In the genomic region with DNA sequence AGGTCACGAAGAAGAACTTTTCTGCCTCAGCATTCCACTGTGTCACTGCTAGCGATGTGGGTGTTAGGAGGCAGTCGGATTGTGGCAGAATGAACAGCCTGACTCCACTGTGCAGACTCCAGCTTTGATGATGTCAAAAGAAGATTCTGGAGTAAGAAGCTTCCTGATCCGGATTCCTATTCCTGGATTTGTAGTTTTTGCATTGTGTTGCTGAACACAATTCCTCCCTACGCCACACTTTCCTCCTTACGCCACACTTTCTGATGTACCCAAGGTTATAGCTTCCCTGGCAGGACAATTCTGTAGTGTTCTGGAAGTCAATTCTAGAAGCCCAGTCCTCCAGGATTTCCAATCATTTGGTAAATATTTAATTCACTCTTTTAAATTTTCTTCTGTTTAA, we compare ENCODE assay signal across 28 cellular contexts.
"Had no signal": no experiment of that assay in that cellular context is flagged by ENCODE, and none has a peak within 500 bp of the region (broad histone marks: within the 10 kb centered on the region; RNA-seq: fewer than 3 reads in every experiment).

No MANE protein-coding gene starts in this region.

- H3K27me3 Mint-ChIP-seq: activated CD4-positive, alpha-beta memory T cell treated with anti-CD3 and anti-CD28 coated beads, Interleukin-2, amount 10 ng/mL, durations not matched to agents 7 days and 5 days; activated CD4-positive, alpha-beta T cell treated with anti-CD3 and anti-CD28 coated beads, Interleukin-2, amount 10 ng/mL, durations not matched to agents 7 days and 5 days; activated naive CD4-positive, alpha-beta T cell treated with anti-CD3 and anti-CD28 coated beads, Interleukin-2, amount 50 U/mL, for 24 hours; activated naive CD8-positive, alpha-beta T cell treated with anti-CD3 and anti-CD28 coated beads for 36 hours; brain; T-helper 17 cell had no signal

- H3K4me3 ChIP-seq: ascending aorta, breast epithelium, cardiac muscle cell, colonic mucosa, dorsolateral prefrontal cortex had no signal

- H3K36me3 ChIP-seq: ascending aorta, breast epithelium, cardiac muscle cell, colonic mucosa had no signal

- H3K27me3 ChIP-seq: ascending aorta, breast epithelium, cardiac muscle cell, colonic mucosa had no signal

- H3K36me3 Mint-ChIP-seq: activated naive CD4-positive, alpha-beta T cell treated with anti-CD3 and anti-CD28 coated beads, Interleukin-2, amount 50 U/mL, for 24 hours; activated naive CD8-positive, alpha-beta T cell treated with anti-CD3 and anti-CD28 coated beads for 36 hours; brain had no signal

- H3K9me3 ChIP-seq: ascending aorta, breast epithelium, colonic mucosa had no signal

- H3K4me1 ChIP-seq: ascending aorta, breast epithelium, colonic mucosa had no signal

- H3K27ac ChIP-seq: ascending aorta, breast epithelium, cardiac muscle cell, colonic mucosa, dorsolateral prefrontal cortex had no signal

- H3K27ac Mint-ChIP-seq: activated CD4-positive, alpha-beta memory T cell treated with anti-CD3 and anti-CD28 coated beads, Interleukin-2, amount 10 ng/mL, durations not matched to agents 7 days and 5 days; activated CD4-positive, alpha-beta T cell treated with anti-CD3 and anti-CD28 coated beads, Interleukin-2, amount 10 ng/mL, durations not matched to agents 7 days and 5 days; activated naive CD4-positive, alpha-beta T cell treated with anti-CD3 and anti-CD28 coated beads for 36 hours; activated naive CD4-positive, alpha-beta T cell treated with anti-CD3 and anti-CD28 coated beads, Interleukin-2, amount 50 U/mL, for 24 hours; activated naive CD8-positive, alpha-beta T cell treated with anti-CD3 and anti-CD28 coated beads for 36 hours; activated T-helper 1 cell treated with anti-CD3 and anti-CD28 coated beads, Interleukin-12 subunit alpha, Interleukin-12 subunit beta, Interleukin-2, Interleukin-4 antibody, amounts not matched to agents 30 ng/mL and 10 ng/mL and 1 ng/mL, durations not matched to agents 14 hours and 24 hours and 36 hours; activated T-helper 2 cell treated with anti-CD3 and anti-CD28 coated beads, Interferon-gamma antibody, Interleukin-2, Interleukin-4, amounts not matched to agents 10 μg/mL and 5 μg/mL and 100 μg/mL, durations not matched to agents 14 hours and 24 hours and 36 hours; brain; endodermal cell; T-helper 17 cell had no signal

- H3K4me1 Mint-ChIP-seq: activated CD4-positive, alpha-beta memory T cell treated with anti-CD3 and anti-CD28 coated beads, Interleukin-2, amount 10 ng/mL, durations not matched to agents 7 days and 5 days; activated CD4-positive, alpha-beta T cell treated with anti-CD3 and anti-CD28 coated beads, Interleukin-2, amount 10 ng/mL, durations not matched to agents 7 days and 5 days; activated naive CD4-positive, alpha-beta T cell treated with anti-CD3 and anti-CD28 coated beads, Interleukin-2, amount 50 U/mL, for 24 hours; activated naive CD8-positive, alpha-beta T cell treated with anti-CD3 and anti-CD28 coated beads for 36 hours; brain; endodermal cell; T-helper 17 cell had no signal

- H3K4me3 Mint-ChIP-seq: activated CD4-positive, alpha-beta memory T cell treated with anti-CD3 and anti-CD28 coated beads, Interleukin-2, amount 10 ng/mL, durations not matched to agents 7 days and 5 days; activated CD4-positive, alpha-beta T cell treated with anti-CD3 and anti-CD28 coated beads, Interleukin-2, amount 10 ng/mL, durations not matched to agents 7 days and 5 days; activated naive CD4-positive, alpha-beta T cell treated with anti-CD3 and anti-CD28 coated beads for 36 hours; activated naive CD4-positive, alpha-beta T cell treated with anti-CD3 and anti-CD28 coated beads, Interleukin-2, amount 50 U/mL, for 24 hours; activated naive CD8-positive, alpha-beta T cell treated with anti-CD3 and anti-CD28 coated beads for 36 hours; activated T-helper 1 cell treated with anti-CD3 and anti-CD28 coated beads, Interleukin-12 subunit alpha, Interleukin-12 subunit beta, Interleukin-2, Interleukin-4 antibody, amounts not matched to agents 30 ng/mL and 10 ng/mL and 1 ng/mL, durations not matched to agents 14 hours and 24 hours and 36 hours; brain; endodermal cell; T-helper 17 cell had no signal

- DNase-seq: activated CD4-positive, alpha-beta memory T cell treated with anti-CD3 and anti-CD28 coated beads, Interleukin-2, amount 10 ng/mL, durations not matched to agents 7 days and 5 days; activated CD4-positive, alpha-beta T cell treated with anti-CD3 and anti-CD28 coated beads for 1 hour; activated CD4-positive, alpha-beta T cell treated with anti-CD3 and anti-CD28 coated beads for 4 hours; activated CD4-positive, alpha-beta T cell treated with anti-CD3 and anti-CD28 coated beads, Interleukin-2, amount 10 ng/mL, durations not matched to agents 7 days and 5 days; activated CD4-positive, alpha-beta T cell treated with anti-CD3 and anti-CD28 coated beads, Interleukin-2, amount 50 U/mL, for 4 hours; activated CD8-positive, alpha-beta memory T cell treated with anti-CD3 and anti-CD28 coated beads for 24 hours; activated effector memory CD4-positive, alpha-beta T cell treated with anti-CD3 and anti-CD28 coated beads, Interleukin-2, amount 50 U/mL, for 16 hours; activated naive CD4-positive, alpha-beta T cell treated with anti-CD3 and anti-CD28 coated beads for 36 hours; activated naive CD8-positive, alpha-beta T cell treated with anti-CD3 and anti-CD28 coated beads for 36 hours; activated T-cell treated with anti-CD3 and anti-CD28 coated beads, Interleukin-2, amount 50 U/mL, for 1 hour; activated T-cell treated with anti-CD3 and anti-CD28 coated beads, Interleukin-2, amount 50 U/mL, for 48 hours; central memory CD4-positive, alpha-beta T cell; cerebellar nuclear complex; colonic mucosa; dorsolateral prefrontal cortex; effector memory CD4-positive, alpha-beta T cell; endodermal cell; foreskin fibroblast; T-helper 1 cell; T-helper 17 cell had no signal

- ATAC-seq: esophagus mucosa, T-helper 17 cell had no signal

- H3K9me3 Mint-ChIP-seq: activated CD4-positive, alpha-beta T cell treated with anti-CD3 and anti-CD28 coated beads, Interleukin-2, amount 10 ng/mL, durations not matched to agents 7 days and 5 days; endodermal cell had no signal
